Comparison of ENCODE assay signal across 18 cellular contexts in genomic region chr9:14440062-14440461, GRCh38.
"Had no signal": no experiment of that assay in that cellular context is flagged by ENCODE, and none has a peak within 500 bp of the region (broad histone marks: within the 10 kb centered on the region; RNA-seq: fewer than 3 reads in every experiment).

No MANE protein-coding gene starts in this region.

- H3K27ac ChIP-seq: breast epithelium, gastroesophageal sphincter, parathyroid adenoma, psoas muscle, thoracic aorta had no signal

- DNase-seq: activated CD4-positive, alpha-beta T cell treated with anti-CD3 and anti-CD28 coated beads for 4 hours; activated CD4-positive, alpha-beta T cell treated with anti-CD3 and anti-CD28 coated beads, Interleukin-2, amount 50 U/mL, for 4 hours; activated naive CD4-positive, alpha-beta T cell; activated T-cell treated with anti-CD3 and anti-CD28 coated beads for 4 hours; activated T-cell treated with anti-CD3 and anti-CD28 coated beads, Interleukin-2, amount 50 U/mL, for 72 hours; central memory CD4-positive, alpha-beta T cell; hippocampal formation; left cardiac atrium; midbrain; naive thymus-derived CD4-positive, alpha-beta T cell; occipital lobe; psoas muscle; stimulated activated naive CD4-positive, alpha-beta T cell treated with Interleukin-2 at 50 U/mL for 16 hours had no signal

- H3K4me3 ChIP-seq: breast epithelium, gastroesophageal sphincter, psoas muscle, smooth muscle cell, thoracic aorta had no signal

- H3K4me2 ChIP-seq: smooth muscle cell had no signal

- H3K27me3 ChIP-seq: breast epithelium, gastroesophageal sphincter had no signal

- H2AFZ ChIP-seq: parathyroid adenoma had no signal

- H3K9me3 ChIP-seq: breast epithelium, gastroesophageal sphincter, psoas muscle, thoracic aorta had no signal

- H3K36me3 ChIP-seq: breast epithelium, gastroesophageal sphincter, thoracic aorta had no signal

- H3K9ac ChIP-seq: parathyroid adenoma had no signal

- H3K4me1 ChIP-seq: breast epithelium, gastroesophageal sphincter, parathyroid adenoma had no signal
